16 cellular contexts compared by ENCODE assay signal in the genomic region with DNA sequence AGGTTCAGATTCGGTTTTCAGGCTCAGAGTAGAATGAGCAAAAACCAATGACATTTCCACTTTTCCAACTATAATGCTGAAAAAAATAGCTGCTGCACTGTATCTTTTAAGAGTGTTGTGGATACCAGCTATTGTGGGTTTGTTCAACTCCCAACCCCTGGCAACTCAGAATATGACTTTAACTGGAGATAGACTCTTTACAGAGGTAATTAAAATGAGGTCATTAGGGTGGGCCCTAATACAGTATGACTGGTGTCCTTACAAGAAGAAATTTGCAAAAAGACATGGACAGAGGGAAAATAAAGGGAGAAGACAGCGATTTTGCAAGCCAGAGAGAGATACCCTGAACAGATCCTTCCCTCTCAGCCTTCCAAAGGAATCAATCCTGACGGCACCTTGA.
"Had no signal": no experiment of that assay in that cellular context is flagged by ENCODE, and none has a peak within 500 bp of the region (broad histone marks: within the 10 kb centered on the region; RNA-seq: fewer than 3 reads in every experiment).

No MANE protein-coding gene starts in this region.

- H3K27ac Mint-ChIP-seq: activated CD4-positive, alpha-beta memory T cell treated with anti-CD3 and anti-CD28 coated beads, Interleukin-2, amount 10 ng/mL, durations not matched to agents 7 days and 5 days; activated naive CD8-positive, alpha-beta T cell treated with anti-CD3 and anti-CD28 coated beads, Interleukin-2, amount 50 U/mL, for 24 hours; activated T-cell treated with anti-CD3 and anti-CD28 coated beads, Interleukin-2, amount 50 U/mL, for 72 hours; mesothelial cell of epicardium; stimulated activated naive CD8-positive, alpha-beta T cell treated with anti-CD3 and anti-CD28 coated beads, Interleukin-15, Interleukin-2, amounts not matched to agents 100 ng/mL and 50 ng/mL, for 24 hours; T-helper 17 cell had no signal

- H3K9me3 ChIP-seq: neutrophil, thoracic aorta had no signal

- H3K27ac ChIP-seq: neutrophil, thoracic aorta had no signal

- H3K4me3 Mint-ChIP-seq: activated CD4-positive, alpha-beta memory T cell treated with anti-CD3 and anti-CD28 coated beads, Interleukin-2, amount 10 ng/mL, durations not matched to agents 7 days and 5 days; activated naive CD8-positive, alpha-beta T cell treated with anti-CD3 and anti-CD28 coated beads, Interleukin-2, amount 50 U/mL, for 24 hours; activated T-cell treated with anti-CD3 and anti-CD28 coated beads, Interleukin-2, amount 50 U/mL, for 72 hours; mesothelial cell of epicardium; naive B cell; stimulated activated naive CD8-positive, alpha-beta T cell treated with anti-CD3 and anti-CD28 coated beads, Interleukin-15, Interleukin-2, amounts not matched to agents 100 ng/mL and 50 ng/mL, for 24 hours; T-helper 17 cell had no signal

- H3K36me3 ChIP-seq: thoracic aorta had no signal

- DNase-seq: activated CD4-positive, alpha-beta memory T cell treated with anti-CD3 and anti-CD28 coated beads, Interleukin-2, amount 10 ng/mL, durations not matched to agents 7 days and 5 days; activated CD4-positive, alpha-beta T cell treated with anti-CD3 and anti-CD28 coated beads for 1 hour; activated CD8-positive, alpha-beta memory T cell treated with anti-CD3 and anti-CD28 coated beads, Interleukin-2, amount 50 U/mL, for 4 hours; activated naive CD8-positive, alpha-beta T cell treated with anti-CD3 and anti-CD28 coated beads, Interleukin-2, amount 50 U/mL, for 24 hours; activated T-cell treated with anti-CD3 and anti-CD28 coated beads, Interleukin-2, amount 50 U/mL, for 72 hours; hippocampal formation; naive B cell; stimulated activated CD4-positive, alpha-beta T cell treated with anti-CD3 and anti-CD28 coated beads, Interleukin-4, amount 100 ng/mL, for 1 hour; stimulated activated CD8-positive, alpha-beta memory T cell treated with anti-CD3 and anti-CD28 coated beads, Interleukin-4, amount 100 ng/mL, for 48 hours; T-helper 17 cell had no signal

- H3K27me3 ChIP-seq: neutrophil had no signal

- H3K4me3 ChIP-seq: thoracic aorta had no signal

- ATAC-seq: activated naive CD8-positive, alpha-beta T cell treated with anti-CD3 and anti-CD28 coated beads, Interleukin-2, amount 50 U/mL, for 24 hours; activated T-cell treated with anti-CD3 and anti-CD28 coated beads, Interleukin-2, amount 50 U/mL, for 72 hours; T-helper 17 cell had no signal

- H3K9me3 Mint-ChIP-seq: activated CD4-positive, alpha-beta memory T cell treated with anti-CD3 and anti-CD28 coated beads, Interleukin-2, amount 10 ng/mL, durations not matched to agents 7 days and 5 days; activated naive CD8-positive, alpha-beta T cell treated with anti-CD3 and anti-CD28 coated beads, Interleukin-2, amount 50 U/mL, for 24 hours; activated T-cell treated with anti-CD3 and anti-CD28 coated beads, Interleukin-2, amount 50 U/mL, for 72 hours; mesothelial cell of epicardium; naive B cell; stimulated activated naive CD8-positive, alpha-beta T cell treated with anti-CD3 and anti-CD28 coated beads, Interleukin-15, Interleukin-2, amounts not matched to agents 100 ng/mL and 50 ng/mL, for 24 hours had no signal

- H3K4me1 Mint-ChIP-seq: mesothelial cell of epicardium had no signal

- FAIRE-seq: astrocyte, endothelial cell of umbilical vein had no signal

- H3K27me3 Mint-ChIP-seq: activated CD4-positive, alpha-beta memory T cell treated with anti-CD3 and anti-CD28 coated beads, Interleukin-2, amount 10 ng/mL, durations not matched to agents 7 days and 5 days; activated naive CD8-positive, alpha-beta T cell treated with anti-CD3 and anti-CD28 coated beads, Interleukin-2, amount 50 U/mL, for 24 hours; naive B cell; stimulated activated naive CD8-positive, alpha-beta T cell treated with anti-CD3 and anti-CD28 coated beads, Interleukin-15, Interleukin-2, amounts not matched to agents 100 ng/mL and 50 ng/mL, for 24 hours; T-helper 17 cell had no signal
